8 cellular contexts compared by ENCODE assay signal in genomic region chr14:60724080-60724618, GRCh38. TPM values are rescaled to one million over a fixed set of nuclear protein-coding genes. Genes with fewer than 3 reads are reported as not detected.
DNase-seq lines count a peak whose midpoint lies in the region; ATAC-seq and TF ChIP-seq lines count a peak whose summit lies in the region.

SIX4 (minus strand) TSS chr14:60724351; CDS start chr14:60724074, 277 bp downstream.

- H3K9me2 ChIP-seq in hepatocyte (replicated peaks; ENCODE audit: insufficient read depth): no peaks in the 10 kb centered on the region

- no peak for TF ChIP-seq CTCF in astrocyte of the cerebellum (IDR thresholded peaks at IDR 0.05; ENCODE audit: low read depth, low read length, missing control alignments)
- no peak for TF ChIP-seq CTCF in hepatocyte (IDR thresholded peaks at IDR 0.05; ENCODE audit: poor library complexity)
- TF ChIP-seq CTCF in prostate gland (IDR thresholded peaks at IDR 0.05): no peak

- peak within 1 kb of the TSS; percentile 58 for H2AFZ ChIP-seq in hepatocyte

- intact Hi-C loops in prostate gland (cut with DNase I): loop anchor here (5.0 to 10.0 kb wide), 4 partner anchors 72 to 629 kb away; partner anchors contain the start of genes PCNX4, SLC38A6 and TRMT5

- H4K20me1 ChIP-seq in hepatocyte (ENCODE audit: insufficient read depth, poor library complexity, severe bottlenecking): peaks cover 21% of the 10 kb centered on the region

- DNase-seq in COR-L47 (lab: John Stamatoyannopoulos, UW) (peak; percentile 58), astrocyte of the cerebellum (ENCODE audit: low read depth) (peak; percentile 63), hepatocyte (ENCODE audit: low spot score) (peak; percentile 87), prostate gland (ENCODE audit: low spot score) (peak; percentile 94)
- no peak for DNase-seq in effector CD8-positive, alpha-beta T cell (lab: John Stamatoyannopoulos, UW)

- H3K36me3 ChIP-seq in hepatocyte (replicated peaks; ENCODE audit: insufficient read depth, low read depth): no peaks in the 10 kb centered on the region
- H3K36me3 ChIP-seq in prostate gland: no peaks in the 10 kb centered on the region

- peaks cover 5 to 6% (median 6%) of the 10 kb centered on the region in 3 donors for H3K4me1 Mint-ChIP-seq in IgD-negative memory B cell

- H3K4me3 Mint-ChIP-seq in IgD-negative memory B cell: peak within 1 kb of the TSS; percentile 85 to 96 (median 90)

- peaks cover 5% of the 10 kb centered on the region for H3K36me3 Mint-ChIP-seq in IgD-negative memory B cell

- WGBS in hepatocyte (ENCODE audit: low lambda C conversion rate, missing lambda C conversion rate): 5% methylated on average over 17 of the region's 22 CpGs
- 2% methylated on average over 22 of the region's 22 CpGs for WGBS in prostate gland

- peak; percentile 42 for ATAC-seq in GM21390 (IDR thresholded peaks at IDR 0.05; ENCODE audit: unreplicated experiment)

- H3K4me1 ChIP-seq in hepatocyte (ENCODE audit: insufficient read depth) (peaks cover 5% of the 10 kb centered on the region), prostate gland (replicated peaks) (no peaks in the 10 kb centered on the region)

- TF ChIP-seq POLR2A in prostate gland (IDR thresholded peaks at IDR 0.05): peak; percentile 94

- in situ Hi-C loops in astrocyte of the cerebellum (cut with HindIII; ENCODE audit: low sequenced_read_pairs): no loop called here

- H3K27ac Mint-ChIP-seq in IgD-negative memory B cell: peak within 1 kb of the TSS in 2 of 3 donors; percentile 78 to 84

- peak within 1 kb of the TSS; percentile 89 for H3K4me3 ChIP-seq in astrocyte of the cerebellum (ENCODE audit: low read depth, low read length)
- H3K4me3 ChIP-seq in hepatocyte: peak within 1 kb of the TSS; percentile 82
- H3K4me3 ChIP-seq in prostate gland: peak within 1 kb of the TSS; percentile 78 to 88

- H3K27ac ChIP-seq in hepatocyte (peak within 1 kb of the TSS; percentile 83), prostate gland (peak within 1 kb of the TSS; percentile 84 to 94)

- H3K27me3 ChIP-seq in hepatocyte (peaks cover 11% of the 10 kb centered on the region), prostate gland (replicated peaks; ENCODE audit: insufficient read depth) (no peaks in the 10 kb centered on the region)

- H3K27me3 Mint-ChIP-seq in IgD-negative memory B cell: peaks cover 55% of the 10 kb centered on the region

- H3K9me3 ChIP-seq in hepatocyte (ENCODE audit: low read depth): no peaks in the 10 kb centered on the region
- H3K9me3 ChIP-seq in prostate gland: no peaks in the 10 kb centered on the region

- peaks cover 41% of the 10 kb centered on the region for H3K79me2 ChIP-seq in hepatocyte

- H3K9me3 Mint-ChIP-seq in IgD-negative memory B cell: peaks cover 0 to 3% (median 0%) of the 10 kb centered on the region in 3 donors

- H3K4me2 ChIP-seq in hepatocyte: peak within 1 kb of the TSS; percentile 98

TF ChIP-seq in PFSK-1, 5 proteins besides CTCF, POLR2A, EP300 and RAD21:
- TF ChIP-seq, protein P1, sequence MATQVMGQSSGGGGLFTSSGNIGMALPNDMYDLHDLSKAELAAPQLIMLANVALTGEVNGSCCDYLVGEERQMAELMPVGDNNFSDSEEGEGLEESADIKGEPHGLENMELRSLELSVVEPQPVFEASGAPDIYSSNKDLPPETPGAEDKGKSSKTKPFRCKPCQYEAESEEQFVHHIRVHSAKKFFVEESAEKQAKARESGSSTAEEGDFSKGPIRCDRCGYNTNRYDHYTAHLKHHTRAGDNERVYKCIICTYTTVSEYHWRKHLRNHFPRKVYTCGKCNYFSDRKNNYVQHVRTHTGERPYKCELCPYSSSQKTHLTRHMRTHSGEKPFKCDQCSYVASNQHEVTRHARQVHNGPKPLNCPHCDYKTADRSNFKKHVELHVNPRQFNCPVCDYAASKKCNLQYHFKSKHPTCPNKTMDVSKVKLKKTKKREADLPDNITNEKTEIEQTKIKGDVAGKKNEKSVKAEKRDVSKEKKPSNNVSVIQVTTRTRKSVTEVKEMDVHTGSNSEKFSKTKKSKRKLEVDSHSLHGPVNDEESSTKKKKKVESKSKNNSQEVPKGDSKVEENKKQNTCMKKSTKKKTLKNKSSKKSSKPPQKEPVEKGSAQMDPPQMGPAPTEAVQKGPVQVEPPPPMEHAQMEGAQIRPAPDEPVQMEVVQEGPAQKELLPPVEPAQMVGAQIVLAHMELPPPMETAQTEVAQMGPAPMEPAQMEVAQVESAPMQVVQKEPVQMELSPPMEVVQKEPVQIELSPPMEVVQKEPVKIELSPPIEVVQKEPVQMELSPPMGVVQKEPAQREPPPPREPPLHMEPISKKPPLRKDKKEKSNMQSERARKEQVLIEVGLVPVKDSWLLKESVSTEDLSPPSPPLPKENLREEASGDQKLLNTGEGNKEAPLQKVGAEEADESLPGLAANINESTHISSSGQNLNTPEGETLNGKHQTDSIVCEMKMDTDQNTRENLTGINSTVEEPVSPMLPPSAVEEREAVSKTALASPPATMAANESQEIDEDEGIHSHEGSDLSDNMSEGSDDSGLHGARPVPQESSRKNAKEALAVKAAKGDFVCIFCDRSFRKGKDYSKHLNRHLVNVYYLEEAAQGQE (IDR thresholded peaks at IDR 0.05; ENCODE audit: insufficient read depth in 1 of 2, low read depth in 2 of 2, low read length in 2 of 2): no peak
- TF ChIP-seq FOXP2 (optimal IDR thresholded peaks at IDR 0.05; ENCODE audit: borderline replicate concordance, extremely low read depth, extremely low read length, insufficient read depth) (no peak), POLR2AphosphoS5 (IDR thresholded peaks at IDR 0.05; ENCODE audit: low read depth, low read length) (peak; percentile 71; the same call in 1 of the 2 replicates), SIN3A (IDR thresholded peaks at IDR 0.05; ENCODE audit: borderline replicate concordance, insufficient read depth, low read length) (0 out of 2 replicates have a peak, but pooled peaks have one; percentile 33), TAF1 (IDR thresholded peaks at IDR 0.05; ENCODE audit: borderline replicate concordance, insufficient read depth, low read length) (0 out of 2 replicates have a peak, but pooled peaks have one; percentile 42)
TF ChIP-seq in PFSK-1: peak in this region for 3.

RNA-seq across cellular contexts. Expression of gene SIX4, which starts in this region (rescaled TPM):
- not detected for polyA plus RNA-seq in IgD-negative memory B cell
- 2.8 TPM for polyA plus RNA-seq in PFSK-1 (2012; ENCODE audit: insufficient read length, low read depth)
- 6.7 and 7.0 TPM in 2 replicates for total RNA-seq in hepatocyte
- 1.1 and 1.7 TPM in 2 replicates for polyA plus RNA-seq in hepatocyte
- 10 to 100 TPM; 17.6 to 21.3 TPM for total RNA-seq in prostate gland
